In the genomic region with DNA sequence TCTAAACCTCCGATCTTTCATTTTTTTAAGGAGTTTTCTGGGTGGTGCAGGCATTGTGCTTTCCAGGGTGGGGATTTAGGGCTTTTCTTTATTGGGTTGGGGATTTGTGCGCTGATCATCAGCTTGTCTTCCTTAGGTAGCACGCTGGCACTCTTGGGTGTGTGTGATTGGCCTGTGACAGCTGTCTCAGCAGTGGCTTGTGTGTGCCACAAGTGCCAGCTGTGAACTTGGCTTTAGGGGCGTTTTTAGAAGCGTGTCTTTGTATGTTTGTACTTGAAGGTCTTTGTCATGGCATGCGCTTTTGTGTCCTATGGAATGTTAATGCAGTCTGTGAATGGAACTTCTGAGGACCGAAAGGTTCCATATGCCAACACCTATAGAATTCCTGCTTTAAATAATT, we compare ENCODE assay signal across 8 cellular contexts. TPM values are rescaled to one million over a fixed set of nuclear protein-coding genes. Genes with fewer than 3 reads are reported as not detected.
DNase-seq lines count a peak whose midpoint lies in the region; ATAC-seq lines count a peak whose summit lies in the region.

No MANE protein-coding gene starts in this region.

- peak overlapping the region; percentile 94 for H3K4me3 ChIP-seq in SJCRH30

- H3K36me3 Mint-ChIP-seq in activated naive CD8-positive, alpha-beta T cell treated with anti-CD3 and anti-CD28 coated beads, Interleukin-2, amount 50 U/mL, for 24 hours (ENCODE audit: low read depth): peaks cover 2% of the 10 kb centered on the region

- peaks cover 35% of the 10 kb centered on the region for H3K4me1 Mint-ChIP-seq in activated naive CD8-positive, alpha-beta T cell treated with anti-CD3 and anti-CD28 coated beads, Interleukin-2, amount 50 U/mL, for 24 hours

- peaks cover 11% of the 10 kb centered on the region for H3K4me1 ChIP-seq in SJCRH30

- H3K9me3 ChIP-seq in SJCRH30 (replicated peaks): no peaks in the 10 kb centered on the region

- peak; percentile 21 for DNase-seq in AG08396 (ENCODE audit: low spot score)
- DNase-seq in HuH-7 (ENCODE audit: low spot score): peak; percentile 23
- DNase-seq in SJCRH30: peak; percentile 82 to 85
- DNase-seq in activated naive CD8-positive, alpha-beta T cell treated with anti-CD3 and anti-CD28 coated beads, Interleukin-2, amount 50 U/mL, for 24 hours: peak; percentile 37
- peak; percentile 59 for DNase-seq in left cardiac atrium
- peak in 6 of 10 donors; percentile 12 to 81 (median 26) for DNase-seq in posterior cingulate gyrus

- H3K27ac ChIP-seq in SJCRH30: peak overlapping the region; percentile 92

- peak overlapping the region; percentile 96 for H3K27ac Mint-ChIP-seq in activated naive CD8-positive, alpha-beta T cell treated with anti-CD3 and anti-CD28 coated beads, Interleukin-2, amount 50 U/mL, for 24 hours

- no peaks in the 10 kb centered on the region for H3K9me3 Mint-ChIP-seq in activated naive CD8-positive, alpha-beta T cell treated with anti-CD3 and anti-CD28 coated beads, Interleukin-2, amount 50 U/mL, for 24 hours

- ATAC-seq in GM18867 (IDR thresholded peaks at IDR 0.05; ENCODE audit: unreplicated experiment) (peak; percentile 35), left cardiac atrium (peak; percentile 54 to 69), HG03571 (IDR thresholded peaks at IDR 0.05; ENCODE audit: unreplicated experiment) (no peak)
- peak; percentile 54 for ATAC-seq in activated naive CD8-positive, alpha-beta T cell treated with anti-CD3 and anti-CD28 coated beads, Interleukin-2, amount 50 U/mL, for 24 hours

- no peaks in the 10 kb centered on the region for H3K27me3 Mint-ChIP-seq in activated naive CD8-positive, alpha-beta T cell treated with anti-CD3 and anti-CD28 coated beads, Interleukin-2, amount 50 U/mL, for 24 hours

- H3K27me3 ChIP-seq in SJCRH30: no peaks in the 10 kb centered on the region

- intact Hi-C loops in left cardiac atrium (cut with DNase I): loop anchor here in 1 of 2 donors (2.0 kb wide), 1 partner anchor 61 kb away; the partner anchor contains the start of gene MTERF1
- intact Hi-C loops in posterior cingulate gyrus (cut with DNase I): loop anchor here (5.0 kb wide), 3 partner anchors 36 to 191 kb away; partner anchors contain the start of genes CYP51A1 and MTERF1

- no peaks in the 10 kb centered on the region for H3K36me3 ChIP-seq in SJCRH30

- peak overlapping the region; percentile 90 for H3K4me3 Mint-ChIP-seq in activated naive CD8-positive, alpha-beta T cell treated with anti-CD3 and anti-CD28 coated beads, Interleukin-2, amount 50 U/mL, for 24 hours

RNA-seq across cellular contexts. Expression of gene AKAP9, which starts 0.8 kb away (rescaled TPM):
- total RNA-seq in SJCRH30 (2014; rRNA removed; shearing (Covaris generic)): 49.8 and 69.9 TPM in 2 replicates
- total RNA-seq in left cardiac atrium: 10 to 100 TPM; 27.3 to 37.4 TPM

Comparison
In these comparisons a context has a peak if more than half of its experiments do, and no peak if none do; other contexts are left out.
1. DNase-seq: peak in every context shown above with its lines; median percentile 84 in SJCRH30; 59 in left cardiac atrium; 37 in activated naive CD8-positive, alpha-beta T cell treated with anti-CD3 and anti-CD28 coated beads, Interleukin-2, amount 50 U/mL, for 24 hours; 26 in posterior cingulate gyrus; 23 in HuH-7; 21 in AG08396.